In the genomic region with DNA sequence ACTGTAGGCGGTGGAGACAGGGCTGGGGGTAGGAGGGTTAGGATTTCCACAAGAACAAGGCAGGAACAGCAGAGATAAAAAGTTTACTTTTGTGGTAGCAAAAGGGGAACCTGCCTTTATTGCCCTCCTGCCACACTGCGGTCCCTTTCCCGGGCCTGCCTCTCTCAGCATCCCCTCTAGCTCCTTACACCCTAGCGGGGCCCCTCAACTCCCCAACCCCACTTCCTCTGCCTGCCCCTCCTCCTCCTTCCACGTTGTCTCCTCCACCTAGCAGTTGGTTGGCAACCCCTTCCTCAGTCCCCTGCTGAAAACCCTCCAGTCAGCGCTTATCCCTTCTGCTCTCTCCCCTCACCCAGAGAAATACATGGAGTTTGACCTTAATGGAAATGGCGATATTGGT, we compare ENCODE assay signal across 9 cellular contexts. TPM values are rescaled to one million over a fixed set of nuclear protein-coding genes. Genes with fewer than 3 reads are reported as not detected.
DNase-seq lines count a peak whose midpoint lies in the region; ATAC-seq, FAIRE-seq and TF ChIP-seq lines count a peak whose summit lies in the region.
"Had no signal": no experiment of that assay in that cellular context is flagged by ENCODE, and none has a peak within 500 bp of the region (broad histone marks: within the 10 kb centered on the region; RNA-seq: fewer than 3 reads in every experiment).

No MANE protein-coding gene starts in this region.

- no peak overlapping the region for H3K4ac ChIP-seq in H1 (replicated peaks; ENCODE audit: insufficient read length, low read depth, low read length)

- TF ChIP-seq CTCF in H1 (IDR thresholded peaks at IDR 0.05; ENCODE audit: control extremely low read depth in 1 of 3, insufficient read depth in 1 of 3, low read depth in 1 of 3, low read length in 3 of 3) = no peak

- no peak overlapping the region for H3K27ac ChIP-seq in H1 (ENCODE audit: low read depth, low read length)
- H3K27ac ChIP-seq: A549 had no signal

- H3K23ac ChIP-seq in H1 (ENCODE audit: insufficient read length) = no peak overlapping the region

- WGBS in H1 (ENCODE audit: extremely low coverage in 1 of 2, insufficient coverage in 1 of 2, insufficient read length in 1 of 2, insufficient replicate concordance in 2 of 2, low coverage in 1 of 2, low lambda C conversion rate in 2 of 2, missing lambda C conversion rate in 1 of 2), 2 experiments = 66% methylated on average over 7 of the region's 7 CpGs; no CpG with 5 or more reads in 1 of the 2 experiments

- no peak for TF ChIP-seq RAD21 in H1 (IDR thresholded peaks at IDR 0.05 in 1 of 2, conservative IDR thresholded peaks at IDR 0.05 in 1 of 2; ENCODE audit: low read depth in 2 of 2, low read length in 2 of 2)

- no peaks in the 10 kb centered on the region for H3K79me1 ChIP-seq in H1 (ENCODE audit: low read depth, low read length)

- peaks cover 2 to 12% (median 6%) of the 10 kb centered on the region in 4 experiments; a peak in 6 of 7 replicates for H3K4me1 ChIP-seq in H1 (replicated peaks in 1 of 4; ENCODE audit: control insufficient read depth in 3 of 4, insufficient read depth in 4 of 4, low read length in 3 of 4)

- H3K27ac Mint-ChIP-seq in activated CD4-positive, alpha-beta T cell treated with anti-CD3 and anti-CD28 coated beads, Interleukin-2, amount 10 ng/mL, durations not matched to agents 24 days and 14 days = peak overlapping the region; percentile 96
- H3K27ac Mint-ChIP-seq in T-cell = peak overlapping the region; percentile 89 to 91

- FAIRE-seq in H1 (lab: Jason Lieb, UNC) = no peak
- FAIRE-seq: A549 had no signal

- no peaks in the 10 kb centered on the region for H3K9me3 ChIP-seq in H1 (ENCODE audit: insufficient read depth in 2 of 2, low read depth in 1 of 2, low read length in 1 of 2)
- H3K9me3 ChIP-seq: A549 had no signal

- peak overlapping the region; percentile 66; the same call in 1 of the 2 replicates for H2BK5ac ChIP-seq in H1 (ENCODE audit: low read depth, low read length)

- peak overlapping the region; percentile 94 for H3K4me3 Mint-ChIP-seq in activated CD4-positive, alpha-beta T cell treated with anti-CD3 and anti-CD28 coated beads, Interleukin-2, amount 10 ng/mL, durations not matched to agents 24 days and 14 days
- H3K4me3 Mint-ChIP-seq in T-cell = peak overlapping the region; percentile 58 to 79 (median 59)

- no peak overlapping the region for H3K56ac ChIP-seq in H1 (replicated peaks; ENCODE audit: insufficient read length, low read depth, low read length)

- POLR2A ChIA-PET in T-cell (lab: Charles Lee) = no interaction called here
- POLR2A ChIA-PET in H1 (lab: Charles Lee; ENCODE audit: partially characterized antibody) = interaction anchor here (0.5 to 34.9 kb wide), 8 partner anchors 17 to 283 kb away, joined by 3 to 883 read pairs (median 4); partner anchors contain the start of genes APOM, ATP6V1G2, BAG6 and C6orf47

- peak; percentile 80 for DNase-seq in activated CD4-positive, alpha-beta T cell treated with anti-CD3 and anti-CD28 coated beads, Interleukin-2, amount 10 ng/mL, durations not matched to agents 24 days and 14 days
- no peak for DNase-seq in activated CD4-positive, alpha-beta T cell treated with anti-CD3 and anti-CD28 coated beads, Interleukin-2, amount 50 U/mL, for 4 hours
- DNase-seq in T-cell (peak in 22 of 34 experiments; percentile 12 to 58 (median 32)), H1 (ENCODE audit: low read depth in 1 of 2, low spot score in 2 of 2) (no peak), posterior cingulate gyrus (no peak), NCI-H82 treated with DMSO at 0.1 percent for 48 hours (lab: John Stamatoyannopoulos, UW; ENCODE audit: unreplicated experiment) (no peak)
- DNase-seq in stimulated activated naive CD8-positive, alpha-beta T cell treated with anti-CD3 and anti-CD28 coated beads, Interleukin-15, Interleukin-2, amounts not matched to agents 100 U/mL and 50 U/mL, for 24 hours = peak; percentile 63

- peak overlapping the region; percentile 36; the same call in 1 of the 2 replicates for H2BK15ac ChIP-seq in H1 (ENCODE audit: low read length)

- H3K36me3 Mint-ChIP-seq in activated CD4-positive, alpha-beta T cell treated with anti-CD3 and anti-CD28 coated beads, Interleukin-2, amount 10 ng/mL, durations not matched to agents 24 days and 14 days (ENCODE audit: low read depth) = peaks cover 17% of the 10 kb centered on the region
- no peaks in the 10 kb centered on the region for H3K36me3 Mint-ChIP-seq in T-cell

- no peak overlapping the region; a peak in 2 of 8 replicates for H3K4me3 ChIP-seq in H1 (ENCODE audit: extremely low read depth in 1 of 4, insufficient read depth in 2 of 4, low read depth in 3 of 4, low read length in 4 of 4)
- H3K4me3 ChIP-seq: A549 had no signal

- peak overlapping the region; percentile 17 for H2AFZ ChIP-seq in H1 (ENCODE audit: low read length)

- no peak overlapping the region for H2BK20ac ChIP-seq in H1 (ENCODE audit: low read length)

- H4K5ac ChIP-seq in H1 (ENCODE audit: insufficient read length, low read depth, low read length) = no peak overlapping the region

- no peak for ATAC-seq in T-cell (replicated peaks in 1 of 4)
- no peak for ATAC-seq in stimulated activated naive CD8-positive, alpha-beta T cell treated with anti-CD3 and anti-CD28 coated beads, Interleukin-15, Interleukin-2, amounts not matched to agents 100 U/mL and 50 U/mL, for 24 hours
- ATAC-seq in GM21529 (IDR thresholded peaks at IDR 0.05; ENCODE audit: unreplicated experiment) = no peak
- ATAC-seq: A549 had no signal

- H3K79me2 ChIP-seq in H1 (ENCODE audit: control insufficient read depth in 1 of 2, insufficient read depth in 2 of 2, low read length in 2 of 2) = no peaks in the 10 kb centered on the region

- no peak overlapping the region for H3K18ac ChIP-seq in H1 (ENCODE audit: extremely low read depth, low read length)

- no peak overlapping the region for H2BK120ac ChIP-seq in H1 (replicated peaks; ENCODE audit: low read depth, low read length)

- no peak for TF ChIP-seq POLR2A in H1 (IDR thresholded peaks at IDR 0.05; ENCODE audit: control extremely low read depth in 1 of 2, low read depth in 2 of 2, low read length in 2 of 2)

- no peaks in the 10 kb centered on the region for H3K27me3 ChIP-seq in H1 (replicated peaks in 1 of 4; ENCODE audit: control insufficient read depth in 3 of 4, extremely low read depth in 1 of 4, insufficient read depth in 3 of 4, low read length in 3 of 4)

- H2BK12ac ChIP-seq in H1 (ENCODE audit: low read depth, low read length) = peak overlapping the region; percentile 71; the same call in 1 of the 2 replicates

- H3K14ac ChIP-seq in H1 (ENCODE audit: insufficient read length) = no peak overlapping the region

- H3K27me3 Mint-ChIP-seq in activated CD4-positive, alpha-beta T cell treated with anti-CD3 and anti-CD28 coated beads, Interleukin-2, amount 10 ng/mL, durations not matched to agents 24 days and 14 days = no peaks in the 10 kb centered on the region
- no peaks in the 10 kb centered on the region for H3K27me3 Mint-ChIP-seq in T-cell

- H3K23me2 ChIP-seq in H1 (ENCODE audit: low read depth, low read length) = peaks cover 4% of the 10 kb centered on the region; the same call in 1 of the 2 replicates

- TF ChIP-seq EP300 in H1 (IDR thresholded peaks at IDR 0.05; ENCODE audit: borderline replicate concordance in 1 of 2, low read depth in 2 of 2, low read length in 2 of 2) = no peak

- peak overlapping the region; percentile 32; the same call in 1 of the 2 replicates for H2AK5ac ChIP-seq in H1 (ENCODE audit: low read depth, low read length)

- H3K9me3 Mint-ChIP-seq in activated CD4-positive, alpha-beta T cell treated with anti-CD3 and anti-CD28 coated beads, Interleukin-2, amount 10 ng/mL, durations not matched to agents 24 days and 14 days = no peaks in the 10 kb centered on the region
- H3K9me3 Mint-ChIP-seq in T-cell = no peaks in the 10 kb centered on the region

- H4K91ac ChIP-seq in H1 (replicated peaks; ENCODE audit: insufficient read length, low read length) = no peak overlapping the region

- no peaks in the 10 kb centered on the region for H4K20me1 ChIP-seq in H1 (replicated peaks in 1 of 2; ENCODE audit: control insufficient read depth in 1 of 2, insufficient read depth in 2 of 2, low read length in 2 of 2)

- intact Hi-C loops in activated CD4-positive, alpha-beta T cell treated with anti-CD3 and anti-CD28 coated beads, Interleukin-2, amount 10 ng/mL, durations not matched to agents 24 days and 14 days (cut with micrococcal nuclease) = no loop called here
- intact Hi-C loops in posterior cingulate gyrus (cut with DNase I) = no loop called here

- peaks cover 32% of the 10 kb centered on the region for H3K4me1 Mint-ChIP-seq in activated CD4-positive, alpha-beta T cell treated with anti-CD3 and anti-CD28 coated beads, Interleukin-2, amount 10 ng/mL, durations not matched to agents 24 days and 14 days
- H3K4me1 Mint-ChIP-seq in T-cell = peaks cover 26 to 44% (median 31%) of the 10 kb centered on the region in 3 donors

- CTCF ChIA-PET in T-cell (lab: Charles Lee) (interaction anchor here in 1 of 2 donors (0.6 to 1.1 kb wide), 2 partner anchors 18 to 198 kb away, joined by 4 read pairs; no protein-coding TSS in a partner anchor), H1 (lab: Charles Lee; ENCODE audit: partially characterized antibody) (interaction anchor here (0.7 to 4.5 kb wide), 7 partner anchors 9 to 119 kb away, joined by 3 to 45 read pairs (median 7); partner anchors contain the start of gene ATP6V1G2)

- H3K9ac ChIP-seq in H1 (replicated peaks in 1 of 4; ENCODE audit: extremely low read depth in 1 of 4, low read depth in 3 of 4, low read length in 3 of 4) = no peak overlapping the region

- peak overlapping the region in 1 of 2 experiments; percentile 24; a peak in 1 of 4 replicates for H3K4me2 ChIP-seq in H1 (ENCODE audit: insufficient read depth in 1 of 2, low read depth in 2 of 2, low read length in 2 of 2)
- H3K4me2 ChIP-seq: A549 had no signal

- 0 out of 2 replicates have a peak overlapping the region, but pooled peaks have one; percentile 58 for H4K8ac ChIP-seq in H1 (ENCODE audit: extremely low read depth, insufficient read depth, low read length)

- H3K36me3 ChIP-seq in H1 (ENCODE audit: control insufficient read depth in 2 of 4, insufficient read depth in 4 of 4, low read length in 3 of 4) = no peaks in the 10 kb centered on the region

RNA-seq across cellular contexts. Expression of gene AIF1, which starts 0.7 kb away (rescaled TPM):
- total RNA-seq in activated CD4-positive, alpha-beta T cell treated with anti-CD3 and anti-CD28 coated beads, Interleukin-2, amount 10 ng/mL, durations not matched to agents 24 days and 14 days = 68.2 and 69.6 TPM in 2 replicates
- 10 to 100 TPM in 4 of 5 donors, 1 to 10 TPM in 1; 7.6 to 54.3 (median 18.1) TPM for total RNA-seq in T-cell
- 7.5 and 9.8 TPM in 2 replicates for total RNA-seq in H1 (2021; fragmentation: NEBNext Ultra II Directional; extraction: Animal tissue kit (Norgen Biotek cat#: 25700))
- 3.7 and 6.3 TPM in 2 replicates for polyA plus RNA-seq in H1 (2011; rRNA removed)
- polyA plus RNA-seq in H1 (2011; cell fraction: cytosol; rRNA removed) = 7.5 TPM
- polyA plus RNA-seq in H1 (2011; cell fraction: nucleus; rRNA removed) = 1.6 TPM
- polyA plus RNA-seq in H1 (2012, experiment 1 of 2) = 10.6 to 14.2 TPM (median 13.4 TPM) in 4 replicates
- 37.2 TPM for polyA plus RNA-seq in H1 (2012, experiment 2 of 2)
- 23.1 TPM for polyA plus RNA-seq in H1 (2013, experiment 1 of 2)
- polyA plus RNA-seq in H1 (2013, experiment 2 of 2) = 23.9 TPM
- 0.85 and 2.0 TPM in 2 replicates for polyA minus RNA-seq in H1 (2011; rRNA and poly(A)+ RNA removed)
- 2.9 TPM for polyA minus RNA-seq in H1 (2011; cell fraction: cytosol; rRNA and poly(A)+ RNA removed)
- 2.1 TPM for polyA minus RNA-seq in H1 (2011; cell fraction: nucleus; rRNA and poly(A)+ RNA removed)
- polyA plus RNA-seq: A549 had no signal

RNA-seq across cellular contexts. Expression of gene PRRC2A, which starts 4.8 kb away (rescaled TPM):
- total RNA-seq in activated CD4-positive, alpha-beta T cell treated with anti-CD3 and anti-CD28 coated beads, Interleukin-2, amount 10 ng/mL, durations not matched to agents 24 days and 14 days = 290 and 303 TPM in 2 replicates
- total RNA-seq in T-cell = 100 to 1,000 TPM; 222 to 246 (median 230) TPM
- total RNA-seq in H1 (2021; fragmentation: NEBNext Ultra II Directional; extraction: Animal tissue kit (Norgen Biotek cat#: 25700)) = 300 and 303 TPM in 2 replicates
- polyA plus RNA-seq in H1 (2011; rRNA removed) = 118 and 203 TPM in 2 replicates
- polyA plus RNA-seq in H1 (2011; cell fraction: cytosol; rRNA removed) = 63.1 TPM
- 366 TPM for polyA plus RNA-seq in H1 (2011; cell fraction: nucleus; rRNA removed)
- 204 to 302 TPM (median 286 TPM) in 4 replicates for polyA plus RNA-seq in H1 (2012, experiment 1 of 2)
- 195 TPM for polyA plus RNA-seq in H1 (2012, experiment 2 of 2)
- polyA plus RNA-seq in H1 (2013, experiment 1 of 2) = 170 TPM
- polyA plus RNA-seq in H1 (2013, experiment 2 of 2) = 161 TPM
- polyA minus RNA-seq in H1 (2011; rRNA and poly(A)+ RNA removed) = 48.9 and 79.4 TPM in 2 replicates
- 138 TPM for polyA minus RNA-seq in H1 (2011; cell fraction: cytosol; rRNA and poly(A)+ RNA removed)
- 161 TPM for polyA minus RNA-seq in H1 (2011; cell fraction: nucleus; rRNA and poly(A)+ RNA removed)

RNA-seq across cellular contexts. Expression of gene NCR3, which starts 22.9 kb away (rescaled TPM):
- 12.2 and 14.5 TPM in 2 replicates for total RNA-seq in activated CD4-positive, alpha-beta T cell treated with anti-CD3 and anti-CD28 coated beads, Interleukin-2, amount 10 ng/mL, durations not matched to agents 24 days and 14 days
- 10 to 100 TPM; 13.6 to 38.0 (median 16.0) TPM for total RNA-seq in T-cell
- total RNA-seq in H1 (2021; fragmentation: NEBNext Ultra II Directional; extraction: Animal tissue kit (Norgen Biotek cat#: 25700)) = not detected in 2 replicates
- 0.67 and 0.72 TPM in 2 replicates for polyA plus RNA-seq in H1 (2011; rRNA removed)
- 0.61 TPM for polyA plus RNA-seq in H1 (2011; cell fraction: cytosol; rRNA removed)
- polyA plus RNA-seq in H1 (2011; cell fraction: nucleus; rRNA removed) = 1.2 TPM
- polyA plus RNA-seq in H1 (2012, experiment 1 of 2) = 0.38 TPM in 1 of 4 replicates, not detected in the others
- polyA plus RNA-seq in H1 (2012, experiment 2 of 2) = not detected
- 0.14 TPM for polyA plus RNA-seq in H1 (2013, experiment 1 of 2)
- polyA plus RNA-seq in H1 (2013, experiment 2 of 2) = 0.07 TPM
- 0.82 TPM in 1 of 2 replicates, not detected in the other for polyA minus RNA-seq in H1 (2011; rRNA and poly(A)+ RNA removed)
- not detected for polyA minus RNA-seq in H1 (2011; cell fraction: cytosol; rRNA and poly(A)+ RNA removed)
- polyA minus RNA-seq in H1 (2011; cell fraction: nucleus; rRNA and poly(A)+ RNA removed) = not detected
- polyA plus RNA-seq: A549 had no signal

RNA-seq across cellular contexts. Expression of gene LST1, which starts 29.7 kb away (rescaled TPM):
- 42.6 and 46.4 TPM in 2 replicates for total RNA-seq in activated CD4-positive, alpha-beta T cell treated with anti-CD3 and anti-CD28 coated beads, Interleukin-2, amount 10 ng/mL, durations not matched to agents 24 days and 14 days
- total RNA-seq in T-cell = 10 to 100 TPM; 13.4 to 28.0 (median 20.4) TPM
- not detected in 2 replicates for total RNA-seq in H1 (2021; fragmentation: NEBNext Ultra II Directional; extraction: Animal tissue kit (Norgen Biotek cat#: 25700))
- polyA plus RNA-seq in H1 (2011; rRNA removed) = 0.25 TPM in 1 of 2 replicates, not detected in the other
- polyA plus RNA-seq in H1 (2011; cell fraction: cytosol; rRNA removed) = 0.40 TPM
- 0.24 TPM for polyA plus RNA-seq in H1 (2011; cell fraction: nucleus; rRNA removed)
- 0.20 to 0.48 TPM (median 0.37 TPM) in 3 of 4 replicates, not detected in the other for polyA plus RNA-seq in H1 (2012, experiment 1 of 2)
- polyA plus RNA-seq in H1 (2012, experiment 2 of 2) = not detected
- polyA plus RNA-seq in H1 (2013, experiment 1 of 2) = 0.26 TPM
- polyA plus RNA-seq in H1 (2013, experiment 2 of 2) = 0.20 TPM
- polyA minus RNA-seq in H1 (2011; rRNA and poly(A)+ RNA removed) = 0.83 TPM in 1 of 2 replicates, not detected in the other
- polyA minus RNA-seq in H1 (2011; cell fraction: cytosol; rRNA and poly(A)+ RNA removed) = not detected
- not detected for polyA minus RNA-seq in H1 (2011; cell fraction: nucleus; rRNA and poly(A)+ RNA removed)

RNA-seq across cellular contexts. Expression of gene LTB, which starts 33.5 kb away (rescaled TPM):
- total RNA-seq in activated CD4-positive, alpha-beta T cell treated with anti-CD3 and anti-CD28 coated beads, Interleukin-2, amount 10 ng/mL, durations not matched to agents 24 days and 14 days = 134 and 136 TPM in 2 replicates
- 100 to 1,000 TPM; 398 to 926 (median 813) TPM for total RNA-seq in T-cell
- total RNA-seq in H1 (2021; fragmentation: NEBNext Ultra II Directional; extraction: Animal tissue kit (Norgen Biotek cat#: 25700)) = 0.43 TPM in 1 of 2 replicates, not detected in the other
- polyA plus RNA-seq in H1 (2011; rRNA removed) = 0.47 and 0.77 TPM in 2 replicates
- 0.39 TPM for polyA plus RNA-seq in H1 (2011; cell fraction: cytosol; rRNA removed)
- 0.19 TPM for polyA plus RNA-seq in H1 (2011; cell fraction: nucleus; rRNA removed)
- polyA plus RNA-seq in H1 (2012, experiment 1 of 2) = 0.17 to 0.89 TPM (median 0.46 TPM) in 3 of 4 replicates, not detected in the other
- polyA plus RNA-seq in H1 (2012, experiment 2 of 2) = not detected
- polyA plus RNA-seq in H1 (2013, experiment 1 of 2) = 0.28 TPM
- polyA plus RNA-seq in H1 (2013, experiment 2 of 2) = 0.20 TPM
- polyA minus RNA-seq in H1 (2011; rRNA and poly(A)+ RNA removed) = not detected in 2 replicates
- polyA minus RNA-seq in H1 (2011; cell fraction: cytosol; rRNA and poly(A)+ RNA removed) = not detected
- not detected for polyA minus RNA-seq in H1 (2011; cell fraction: nucleus; rRNA and poly(A)+ RNA removed)

Comparison
In these comparisons a context has a peak if more than half of its experiments do, and no peak if none do; other contexts are left out.
1. DNase-seq: peak in activated CD4-positive, alpha-beta T cell treated with anti-CD3 and anti-CD28 coated beads, Interleukin-2, amount 10 ng/mL, durations not matched to agents 24 days and 14 days (single experiment), T-cell (22 of 34) and stimulated activated naive CD8-positive, alpha-beta T cell treated with anti-CD3 and anti-CD28 coated beads, Interleukin-15, Interleukin-2, amounts not matched to agents 100 U/mL and 50 U/mL, for 24 hours (single experiment); none in activated CD4-positive, alpha-beta T cell treated with anti-CD3 and anti-CD28 coated beads, Interleukin-2, amount 50 U/mL, for 4 hours (0 of 2), H1 (0 of 2), posterior cingulate gyrus (0 of 10) and NCI-H82 treated with DMSO at 0.1 percent for 48 hours (single experiment).
2. RNA of gene NCR3, which starts 22.9 kb away (total RNA-seq): 13.6 to 38.0 TPM in T-cell and 12.2 to 14.5 TPM in activated CD4-positive, alpha-beta T cell treated with anti-CD3 and anti-CD28 coated beads, Interleukin-2, amount 10 ng/mL, durations not matched to agents 24 days and 14 days; not detected in H1; every median in the first group is over 10 times any median in the second.